8 cellular contexts compared by ENCODE assay signal in the genomic region with DNA sequence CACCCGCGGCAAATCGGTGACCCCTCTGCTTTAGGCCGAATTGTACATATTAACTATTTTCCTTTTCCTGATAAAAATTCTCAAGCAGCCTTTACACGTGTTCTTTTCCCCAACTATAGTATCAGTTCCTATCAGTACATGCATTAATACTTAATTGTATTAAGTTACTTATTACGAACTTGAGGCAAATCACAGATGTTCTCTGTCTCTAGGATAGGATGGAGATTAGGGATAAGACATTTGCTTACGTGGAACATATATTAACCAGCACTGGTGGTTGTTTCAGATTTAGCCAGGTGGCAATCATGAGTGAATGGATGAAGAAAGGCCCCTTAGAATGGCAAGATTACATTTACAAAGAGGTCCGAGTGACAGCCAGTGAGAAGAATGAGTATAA. TPM values are rescaled to one million over a fixed set of nuclear protein-coding genes. Genes with fewer than 3 reads are reported as not detected.
A peak's percentile ranks its signal among the peaks of the same experiment; 100 is the strongest.
DNase-seq lines count a peak whose midpoint lies in the region; ATAC-seq and TF ChIP-seq lines count a peak whose summit lies in the region.

No MANE protein-coding gene starts in this region.

- H3K9me3 ChIP-seq in RWPE2 (ENCODE audit: severe bottlenecking), result no peaks in the 10 kb centered on the region
- no peaks in the 10 kb centered on the region for H3K9me3 ChIP-seq in mucosa of descending colon

- H3K4me1 ChIP-seq in RWPE2 (ENCODE audit: insufficient read depth, poor library complexity, severe bottlenecking), result peaks cover 5% of the 10 kb centered on the region
- H3K4me1 ChIP-seq in mucosa of descending colon (ENCODE audit: low read depth), result peaks cover 7% of the 10 kb centered on the region

- H3K27me3 ChIP-seq in RWPE2 (ENCODE audit: insufficient read depth, poor library complexity, severe bottlenecking), result no peaks in the 10 kb centered on the region

- H3K4me3 ChIP-seq in GM12875 (ENCODE audit: low read depth, low read length) (peak overlapping the region; percentile 58), RWPE2 (ENCODE audit: severe bottlenecking) (peak overlapping the region; percentile 56), fibroblast of mammary gland (ENCODE audit: control insufficient read depth, low read depth, low read length) (peak overlapping the region; percentile 92), skeletal muscle cell (ENCODE audit: low read depth, low read length) (peak overlapping the region; percentile 81), mucosa of descending colon (no peak overlapping the region)

- ATAC-seq in RWPE2 (ENCODE audit: low read depth) (no peak), HG03521 (IDR thresholded peaks at IDR 0.05; ENCODE audit: unreplicated experiment) (no peak), mucosa of descending colon (no peak)

- H3K36me3 ChIP-seq in RWPE2 (ENCODE audit: low read depth) (peaks cover 26% of the 10 kb centered on the region), mucosa of descending colon (ENCODE audit: low read depth) (no peaks in the 10 kb centered on the region)

- TF ChIP-seq CTCF in GM12875 (IDR thresholded peaks at IDR 0.05; ENCODE audit: borderline replicate concordance, insufficient read depth, low read depth, low read length) (no peak), RWPE2 (IDR thresholded peaks at IDR 0.05; ENCODE audit: poor library complexity, severe bottlenecking) (peak; percentile 24), fibroblast of mammary gland (conservative IDR thresholded peaks at IDR 0.05; ENCODE audit: control insufficient read depth, insufficient read depth, low read depth, low read length) (no peak), mucosa of descending colon (IDR thresholded peaks at IDR 0.05) (no peak)

- DNase-seq in RWPE2 (ENCODE audit: low spot score) (no peak), fibroblast of mammary gland (ENCODE audit: low read depth) (no peak), skeletal muscle cell (ENCODE audit: low read depth) (no peak), NOMO-1 treated with DMSO at 0.1 percent for 48 hours (lab: John Stamatoyannopoulos, UW; ENCODE audit: unreplicated experiment) (no peak), NCI-H526 (lab: John Stamatoyannopoulos, UW) (no peak), mucosa of descending colon (no peak)

- no peak overlapping the region for H3K27ac ChIP-seq in RWPE2 (ENCODE audit: poor library complexity, severe bottlenecking)

- intact Hi-C loops in mucosa of descending colon (cut with DNase I, micrococcal nuclease), result no loop called here

RNA-seq across cellular contexts. Expression of gene GEMIN6, which starts 0.7 kb away (rescaled TPM):
- 10 to 100 TPM in 1 of 3 donors, 1 to 10 TPM in 2; 6.4 to 11.5 (median 7.5) TPM for total RNA-seq in mucosa of descending colon

RNA-seq across cellular contexts. Expression of gene SRSF7, which starts 27.5 kb away (rescaled TPM):
- 100 to 1,000 TPM in 2 of 3 donors, 10 to 100 TPM in 1; 91.3 to 130 (median 113) TPM for total RNA-seq in mucosa of descending colon
